8 cellular contexts compared by ENCODE assay signal in the genomic region with DNA sequence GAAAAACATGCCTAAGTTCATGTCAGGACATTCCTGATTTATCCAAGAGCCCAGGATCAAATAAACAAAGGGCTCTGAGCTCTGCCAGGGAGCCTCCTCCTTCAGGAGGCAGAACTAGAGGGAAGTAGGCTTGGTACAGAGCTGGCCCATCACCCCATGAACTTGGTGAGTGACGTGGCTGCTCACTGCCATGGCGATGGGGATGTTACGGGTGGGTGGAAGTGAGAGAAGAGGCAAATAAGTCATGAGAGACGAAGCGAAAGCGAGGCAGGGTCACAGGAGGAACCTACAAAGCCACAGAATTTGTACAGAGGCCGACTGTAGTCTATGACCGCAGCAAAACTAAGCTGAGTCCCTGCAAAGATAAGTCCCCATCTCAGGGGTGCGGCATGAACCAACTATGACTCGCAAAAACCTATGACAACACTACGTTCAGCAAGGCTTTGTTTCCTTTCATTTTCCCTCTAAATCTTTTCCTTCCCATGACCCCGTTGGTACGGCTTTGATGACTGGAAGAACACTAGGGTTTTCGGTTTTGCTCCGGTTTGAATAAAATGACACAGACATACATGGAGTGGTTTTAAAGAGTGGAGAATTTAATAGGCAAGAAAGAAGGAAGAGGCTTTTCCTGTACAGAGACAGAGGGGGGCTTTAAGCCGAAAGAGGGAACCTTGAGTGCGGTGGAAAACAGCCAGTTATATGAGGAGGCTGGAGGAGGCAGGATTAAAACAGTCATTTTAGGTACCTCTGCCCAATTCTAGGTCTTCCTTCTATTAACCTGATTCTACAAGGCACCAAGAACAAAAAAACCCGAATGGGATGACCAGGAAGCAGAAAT.
DNase-seq lines count a peak whose midpoint lies in the region; ATAC-seq and TF ChIP-seq lines count a peak whose summit lies in the region.

No MANE protein-coding gene starts in this region.

- H3K27me3 ChIP-seq in CD4-positive, CD25-positive, alpha-beta regulatory T cell (ENCODE audit: control insufficient read depth, insufficient read depth, low read length): no peaks in the 10 kb centered on the region
- H3K27me3 ChIP-seq in Karpas-422 (ENCODE audit: low read length) (no peaks in the 10 kb centered on the region), esophagus squamous epithelium (no peaks in the 10 kb centered on the region), upper lobe of right lung (no peaks in the 10 kb centered on the region)

- ATAC-seq in CD4-positive, CD25-positive, alpha-beta regulatory T cell (ENCODE audit: low read depth in 2 of 2): peak; percentile 69 to 80
- peak; percentile 71 for ATAC-seq in GM21423 (IDR thresholded peaks at IDR 0.05; ENCODE audit: unreplicated experiment)
- ATAC-seq in upper lobe of right lung: peak; percentile 64

- H3K9me3 Mint-ChIP-seq in CD4-positive, CD25-positive, alpha-beta regulatory T cell: peaks cover 0 to 3% (median 0%) of the 10 kb centered on the region in 7 donors
- no peaks in the 10 kb centered on the region for H3K9me3 Mint-ChIP-seq in progenitor cell of endocrine pancreas (ENCODE audit: low read depth)

- peak overlapping the region; percentile 96 to 100 (median 98) for H3K27ac Mint-ChIP-seq in CD4-positive, CD25-positive, alpha-beta regulatory T cell
- H3K27ac Mint-ChIP-seq in progenitor cell of endocrine pancreas: peak overlapping the region; percentile 94

- peak overlapping the region; percentile 87 to 97 (median 92) for H3K4me3 Mint-ChIP-seq in CD4-positive, CD25-positive, alpha-beta regulatory T cell
- peak overlapping the region; percentile 33 for H3K4me3 Mint-ChIP-seq in progenitor cell of endocrine pancreas (ENCODE audit: low read depth)

- H2AFZ ChIP-seq in Karpas-422 (ENCODE audit: low read length): no peak overlapping the region

- peak; percentile 73 to 97 (median 88) for DNase-seq in CD4-positive, CD25-positive, alpha-beta regulatory T cell
- DNase-seq in Karpas-422 (peak; percentile 98), esophagus squamous epithelium (lab: John Stamatoyannopoulos, UW) (peak; percentile 72), progenitor cell of endocrine pancreas (ENCODE audit: low spot score, unreplicated experiment) (no peak), upper lobe of right lung (peak; percentile 88), SW480 (ENCODE audit: low spot score) (no peak)
- peak in 2 of 3 experiments; percentile 55 to 62 for DNase-seq in activated CD8-positive, alpha-beta memory T cell treated with anti-CD3 and anti-CD28 coated beads for 48 hours (ENCODE audit: low read depth in 2 of 3, low spot score in 2 of 3)

- peaks cover 84% of the 10 kb centered on the region for H3K79me2 ChIP-seq in Karpas-422 (ENCODE audit: low read length)

- peaks cover 23 to 94% (median 67%) of the 10 kb centered on the region in 4 donors for H3K4me1 Mint-ChIP-seq in CD4-positive, CD25-positive, alpha-beta regulatory T cell
- peaks cover 29% of the 10 kb centered on the region for H3K4me1 Mint-ChIP-seq in progenitor cell of endocrine pancreas (ENCODE audit: low read depth)

- H3K36me3 Mint-ChIP-seq in CD4-positive, CD25-positive, alpha-beta regulatory T cell: peaks cover 14% of the 10 kb centered on the region
- peaks cover 2% of the 10 kb centered on the region for H3K36me3 Mint-ChIP-seq in progenitor cell of endocrine pancreas (ENCODE audit: insufficient read depth)

- no peaks in the 10 kb centered on the region for H3K36me3 ChIP-seq in CD4-positive, CD25-positive, alpha-beta regulatory T cell (ENCODE audit: control insufficient read depth, insufficient read depth, low read length)
- no peaks in the 10 kb centered on the region; the same call in 1 of the 2 replicates for H3K36me3 ChIP-seq in Karpas-422 (ENCODE audit: insufficient read depth, low read length)
- peaks cover 0 to 10% (median 0%) of the 10 kb centered on the region in 3 donors for H3K36me3 ChIP-seq in esophagus squamous epithelium
- peaks cover 11% of the 10 kb centered on the region for H3K36me3 ChIP-seq in upper lobe of right lung

- peak overlapping the region; percentile 95 for H3K4me2 ChIP-seq in Karpas-422 (ENCODE audit: low read depth, low read length, poor library complexity, severe bottlenecking)

- no peaks in the 10 kb centered on the region for H3K9me3 ChIP-seq in CD4-positive, CD25-positive, alpha-beta regulatory T cell (ENCODE audit: control insufficient read depth in 2 of 2, low read length in 2 of 2)
- H3K9me3 ChIP-seq in Karpas-422 (ENCODE audit: low read length): no peaks in the 10 kb centered on the region
- H3K9me3 ChIP-seq in esophagus squamous epithelium: no peaks in the 10 kb centered on the region
- no peaks in the 10 kb centered on the region for H3K9me3 ChIP-seq in upper lobe of right lung

- no peak for TF ChIP-seq CTCF in esophagus squamous epithelium (IDR thresholded peaks at IDR 0.05)
- TF ChIP-seq CTCF in progenitor cell of endocrine pancreas (IDR thresholded peaks at IDR 0.05; ENCODE audit: unreplicated experiment): no peak
- no peak for TF ChIP-seq CTCF in upper lobe of right lung (IDR thresholded peaks at IDR 0.05)

- peaks cover 60% of the 10 kb centered on the region for H3K4me1 ChIP-seq in CD4-positive, CD25-positive, alpha-beta regulatory T cell (ENCODE audit: control insufficient read depth, insufficient read depth, low read length, poor library complexity, severe bottlenecking)
- H3K4me1 ChIP-seq in Karpas-422 (ENCODE audit: low read length) (peaks cover 87% of the 10 kb centered on the region), esophagus squamous epithelium (peaks cover 38 to 95% (median 69%) of the 10 kb centered on the region in 3 donors), upper lobe of right lung (peaks cover 68% of the 10 kb centered on the region)

- intact Hi-C loops in esophagus squamous epithelium (cut with DNase I): loop anchor here (5.0 to 10.0 kb wide), 2 partner anchors 41 to 139 kb away; no protein-coding TSS in a partner anchor
- intact Hi-C loops in upper lobe of right lung (cut with DNase I): loop anchor here (10.0 kb wide), 1 partner anchor 139 kb away; no protein-coding TSS in a partner anchor

- peaks cover 11% of the 10 kb centered on the region for H3K27me3 Mint-ChIP-seq in CD4-positive, CD25-positive, alpha-beta regulatory T cell
- H3K27me3 Mint-ChIP-seq in progenitor cell of endocrine pancreas: no peaks in the 10 kb centered on the region

- H3K4me3 ChIP-seq in CD4-positive, CD25-positive, alpha-beta regulatory T cell (ENCODE audit: low read depth, low read length): peak overlapping the region; percentile 95
- H3K4me3 ChIP-seq in Karpas-422 (ENCODE audit: low read length): peak overlapping the region; percentile 84
- peak overlapping the region; percentile 8 to 75 (median 29) for H3K4me3 ChIP-seq in esophagus squamous epithelium
- H3K4me3 ChIP-seq in upper lobe of right lung: peak overlapping the region; percentile 32

- peak overlapping the region; percentile 95 for H3K27ac ChIP-seq in CD4-positive, CD25-positive, alpha-beta regulatory T cell (ENCODE audit: insufficient read depth, low read length, poor library complexity, severe bottlenecking)
- H3K27ac ChIP-seq in Karpas-422 (ENCODE audit: low read length): peak overlapping the region; percentile 99
- peak overlapping the region; percentile 90 to 98 (median 96) for H3K27ac ChIP-seq in esophagus squamous epithelium
- peak overlapping the region; percentile 98 for H3K27ac ChIP-seq in upper lobe of right lung

- H3K9ac ChIP-seq in Karpas-422 (ENCODE audit: low read length): peak overlapping the region; percentile 78

- no peaks in the 10 kb centered on the region for H3K9me2 ChIP-seq in Karpas-422 (replicated peaks; ENCODE audit: insufficient read depth, low read length)

- 8 to 10% methylated on average over 15 to 18 of the region's 18 CpGs for WGBS in esophagus squamous epithelium, 2 donors

- peaks cover 11% of the 10 kb centered on the region for H4K20me1 ChIP-seq in Karpas-422 (ENCODE audit: insufficient read depth, low read depth, low read length)

- peak in 1 of 4 donors; percentile 55 for TF ChIP-seq POLR2A in esophagus squamous epithelium (IDR thresholded peaks at IDR 0.05)

Comparison
In these comparisons a context has a peak if more than half of its experiments do, and no peak if none do; other contexts are left out.
1. DNase-seq: peak in CD4-positive, CD25-positive, alpha-beta regulatory T cell (3 of 3), Karpas-422 (single experiment), activated CD8-positive, alpha-beta memory T cell treated with anti-CD3 and anti-CD28 coated beads for 48 hours (2 of 3), esophagus squamous epithelium (single experiment) and upper lobe of right lung (single experiment); none in progenitor cell of endocrine pancreas (single experiment) and SW480 (single experiment).
2. H3K4me3 ChIP-seq: peak in every context shown above with its lines; median percentile 95 in CD4-positive, CD25-positive, alpha-beta regulatory T cell; 84 in Karpas-422; 32 in upper lobe of right lung; 29 in esophagus squamous epithelium.
3. Peak in every context shown above with its lines, with median percentiles within 50 percentile points of each other: ATAC-seq and H3K27ac ChIP-seq.